Comparison of ENCODE assay signal across 16 cellular contexts in genomic region chr14:55843718-55844403, GRCh38.
DNase-seq lines count a peak whose midpoint lies in the region; ATAC-seq, FAIRE-seq and TF ChIP-seq lines count a peak whose summit lies in the region.
"Had no signal": no experiment of that assay in that cellular context is flagged by ENCODE, and none has a peak within 500 bp of the region (broad histone marks: within the 10 kb centered on the region; RNA-seq: fewer than 3 reads in every experiment).

No MANE protein-coding gene starts in this region.

- H3K4me3 ChIP-seq in heart right ventricle (no peak overlapping the region), adipocyte (ENCODE audit: low read length) (no peak overlapping the region)

- TF ChIP-seq CTCF in heart right ventricle (IDR thresholded peaks at IDR 0.05) (peak in 6 of 9 donors; percentile 3 to 44 (median 28)), type B pancreatic cell (conservative IDR thresholded peaks at IDR 0.05) (peak; percentile 59)

- H3K36me3 Mint-ChIP-seq in type B pancreatic cell: no peaks in the 10 kb centered on the region
- H3K36me3 Mint-ChIP-seq: activated naive CD4-positive, alpha-beta T cell treated with anti-CD3 and anti-CD28 coated beads, Interleukin-2, amount 10 ng/mL, durations not matched to agents 7 days and 5 days; natural killer cell had no signal

- no peaks in the 10 kb centered on the region for H3K4me1 Mint-ChIP-seq in type B pancreatic cell (ENCODE audit: unreplicated experiment)
- H3K4me1 Mint-ChIP-seq: activated naive CD4-positive, alpha-beta T cell treated with anti-CD3 and anti-CD28 coated beads, Interleukin-2, amount 10 ng/mL, durations not matched to agents 7 days and 5 days; natural killer cell had no signal

- no peak overlapping the region for H3K9ac ChIP-seq in adipocyte (ENCODE audit: low read length)

- intact Hi-C loops in heart right ventricle (cut with DNase I) (loop anchor here in 1 of 10 donors (10.0 kb wide), 1 partner anchor 491 kb away; no protein-coding TSS in a partner anchor), Right ventricle myocardium superior (cut with DNase I) (no loop called here)

- ATAC-seq in heart right ventricle (no peak), Right ventricle myocardium superior (ENCODE audit: poor library complexity) (no peak), GM19324 (IDR thresholded peaks at IDR 0.05; ENCODE audit: low FRiP score, unreplicated experiment) (no peak)
- ATAC-seq: natural killer cell had no signal

- DNase-seq in heart right ventricle (no peak), Right ventricle myocardium superior (no peak), adipocyte (ENCODE audit: low read depth) (peak; percentile 60), frontal cortex (ENCODE audit: low spot score in 2 of 2) (no peak), type B pancreatic cell (ENCODE audit: extremely low spot score, unreplicated experiment) (no peak), NCI-H748 treated with DMSO at 0.1 percent for 48 hours (lab: John Stamatoyannopoulos, UW) (no peak), HPDE6-E6E7 (ENCODE audit: extremely low spot score) (no peak)
- DNase-seq: activated CD4-positive, alpha-beta T cell treated with anti-CD3 and anti-CD28 coated beads, Interleukin-2, amount 50 U/mL, for 4 hours; activated naive CD4-positive, alpha-beta T cell treated with anti-CD3 and anti-CD28 coated beads, Interleukin-2, amount 10 ng/mL, durations not matched to agents 7 days and 5 days; C1 segment of cervical spinal cord; effector CD4-positive, alpha-beta T cell; natural killer cell; NCI-H1105 had no signal

- H3K4me3 Mint-ChIP-seq in type B pancreatic cell: no peak overlapping the region
- H3K4me3 Mint-ChIP-seq: activated naive CD4-positive, alpha-beta T cell treated with anti-CD3 and anti-CD28 coated beads, Interleukin-2, amount 10 ng/mL, durations not matched to agents 7 days and 5 days; natural killer cell; T-helper 1 cell treated with Interleukin-12 subunit alpha and Interleukin-12 subunit beta and Interleukin-4 antibody, amounts not matched to agents 30 μg/mL and 1 μg/mL, for 36 hours had no signal

- no peaks in the 10 kb centered on the region for H3K36me3 ChIP-seq in heart right ventricle
- H3K36me3 ChIP-seq in adipocyte (ENCODE audit: control insufficient read depth, insufficient read depth, low read length, severe bottlenecking): no peaks in the 10 kb centered on the region

- H3K27ac Mint-ChIP-seq in type B pancreatic cell: no peak overlapping the region
- H3K27ac Mint-ChIP-seq: activated naive CD4-positive, alpha-beta T cell treated with anti-CD3 and anti-CD28 coated beads, Interleukin-2, amount 10 ng/mL, durations not matched to agents 7 days and 5 days; natural killer cell; T-helper 1 cell treated with Interleukin-12 subunit alpha and Interleukin-12 subunit beta and Interleukin-4 antibody, amounts not matched to agents 30 μg/mL and 1 μg/mL, for 36 hours had no signal

- H3K27ac ChIP-seq in heart right ventricle: no peak overlapping the region

- H3K27me3 ChIP-seq in heart right ventricle: no peaks in the 10 kb centered on the region
- no peaks in the 10 kb centered on the region for H3K27me3 ChIP-seq in adipocyte (replicated peaks; ENCODE audit: control insufficient read depth, insufficient read depth, low read length)

- H3K27me3 Mint-ChIP-seq in type B pancreatic cell: peaks cover 4% of the 10 kb centered on the region
- H3K27me3 Mint-ChIP-seq: activated naive CD4-positive, alpha-beta T cell treated with anti-CD3 and anti-CD28 coated beads, Interleukin-2, amount 10 ng/mL, durations not matched to agents 7 days and 5 days had no signal

- FAIRE-seq in frontal cortex (lab: Jason Lieb, UNC): peak; percentile 15
- FAIRE-seq: urothelium cell line had no signal

- 56 to 58% methylated on average over 8 of the region's 8 CpGs for whole genome bisulfite sequencing in heart right ventricle, 2 donors

- H3K4me1 ChIP-seq in heart right ventricle (peaks cover 0 to 17% (median 0%) of the 10 kb centered on the region in 9 donors), adipocyte (ENCODE audit: control insufficient read depth, insufficient read depth, low read length) (peaks cover 28% of the 10 kb centered on the region)

- peaks cover under 1% of the 10 kb centered on the region for H3K9me3 Mint-ChIP-seq in type B pancreatic cell
- H3K9me3 Mint-ChIP-seq: activated naive CD4-positive, alpha-beta T cell treated with anti-CD3 and anti-CD28 coated beads, Interleukin-2, amount 10 ng/mL, durations not matched to agents 7 days and 5 days; natural killer cell; T-helper 1 cell treated with Interleukin-12 subunit alpha and Interleukin-12 subunit beta and Interleukin-4 antibody, amounts not matched to agents 30 μg/mL and 1 μg/mL, for 36 hours had no signal

- H3K9me3 ChIP-seq in heart right ventricle (peaks cover 0 to 16% (median 0%) of the 10 kb centered on the region in 11 donors), adipocyte (ENCODE audit: control insufficient read depth, low read length) (no peaks in the 10 kb centered on the region)
